ENCODE assay signal across 9 cellular contexts in the genomic region with DNA sequence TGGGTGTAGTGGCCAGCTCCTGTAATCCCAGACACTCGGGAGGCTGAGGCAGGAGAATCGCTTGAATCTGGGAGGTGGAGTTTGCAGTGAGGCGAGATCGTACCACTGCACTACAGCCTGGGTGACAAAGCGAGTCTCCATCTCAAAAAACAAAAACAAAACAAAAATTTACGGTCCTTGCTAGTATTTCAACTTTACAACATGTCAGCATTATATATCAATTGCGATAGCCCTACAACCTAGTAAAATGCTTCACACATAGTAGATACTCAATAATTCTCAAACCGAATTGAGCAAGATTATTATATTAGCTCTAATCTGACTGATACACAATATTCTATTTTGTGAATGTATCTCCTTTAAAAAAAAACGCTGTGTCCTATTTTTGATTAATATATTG.
"Had no signal": no experiment of that assay in that cellular context is flagged by ENCODE, and none has a peak within 500 bp of the region (broad histone marks: within the 10 kb centered on the region; RNA-seq: fewer than 3 reads in every experiment).

No MANE protein-coding gene starts in this region.

- DNase-seq: GM23248, GOT3, H9, HCEC 1CT, Karpas-422, KBM-7 had no signal

- H3K4me3 ChIP-seq: GM23248 had no signal

- H3K27ac ChIP-seq: GM23248, KMS-11 had no signal

- H2AFZ ChIP-seq: GM23248 had no signal

- H3K9ac ChIP-seq: GM23248, KMS-11 had no signal

- FAIRE-seq: H54, HTR-8/SVneo had no signal

- H3K4me2 ChIP-seq: KMS-11 had no signal
